In the genomic region with DNA sequence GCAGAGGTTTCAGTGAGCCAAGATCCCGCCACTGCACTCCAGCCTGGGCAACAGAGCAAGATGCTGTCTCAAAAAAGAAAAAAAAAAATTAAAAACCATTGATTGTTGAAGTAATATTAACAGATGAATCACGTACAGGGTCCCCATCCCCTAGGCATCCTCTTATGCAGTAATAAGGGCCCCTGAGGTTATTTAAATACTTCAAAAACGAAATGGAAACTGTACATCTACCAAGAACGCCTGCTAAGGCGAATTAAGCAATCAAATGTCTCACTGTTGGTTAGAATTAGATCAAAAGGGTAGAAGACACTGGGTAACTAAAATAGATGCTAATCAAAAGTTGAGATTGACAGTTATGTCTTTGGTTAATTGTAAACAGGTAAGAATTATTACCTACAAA, we compare ENCODE assay signal across 29 cellular contexts. TPM values are rescaled to one million over a fixed set of nuclear protein-coding genes. Genes with fewer than 3 reads are reported as not detected.
DNase-seq lines count a peak whose midpoint lies in the region; ATAC-seq and TF ChIP-seq lines count a peak whose summit lies in the region.
"Had no signal": no experiment of that assay in that cellular context is flagged by ENCODE, and none has a peak within 500 bp of the region (broad histone marks: within the 10 kb centered on the region; RNA-seq: fewer than 3 reads in every experiment).

No MANE protein-coding gene starts in this region.

- no peaks in the 10 kb centered on the region for H3K9me3 ChIP-seq in Peyer's patch
- H3K9me3 ChIP-seq: BLaER1 treated with 17β-estradiol and CSF1 and Interleukin-3, amounts not matched to agents 10 nM and 100 nM; body of pancreas; prostate gland had no signal

- no peak overlapping the region for H3K4me3 ChIP-seq in Peyer's patch
- no peak overlapping the region for H3K4me3 ChIP-seq in brain microvascular endothelial cell (ENCODE audit: low read depth, low read length)
- H3K4me3 ChIP-seq: BLaER1 treated with 17β-estradiol and CSF1 and Interleukin-3, amounts not matched to agents 10 nM and 100 nM; body of pancreas; prostate gland had no signal

- DNase-seq in T-helper 1 cell, result no peak
- peak; percentile 18 for DNase-seq in activated naive CD4-positive, alpha-beta T cell treated with anti-CD3 and anti-CD28 coated beads, Interleukin-2, amount 10 ng/mL, durations not matched to agents 7 days and 5 days
- DNase-seq in activated naive CD4-positive, alpha-beta T cell treated with anti-CD3 and anti-CD28 coated beads, Interleukin-2, amount 50 U/mL, for 16 hours, result no peak
- DNase-seq in activated naive CD8-positive, alpha-beta T cell treated with anti-CD3 and anti-CD28 coated beads, Interleukin-2, amount 50 U/mL, for 24 hours, result no peak
- DNase-seq in Peyer's patch, result no peak
- no peak for DNase-seq in brain microvascular endothelial cell
- DNase-seq: body of pancreas; cerebellar nuclear complex; dermis blood vessel endothelial cell; glutamatergic neuron; Kasumi-1; left colon; NCI-H1436; NCI-H226; occipital lobe; Right ventricle myocardium superior; stimulated activated CD4-positive, alpha-beta T cell treated with anti-CD3 and anti-CD28 coated beads, Interleukin-4, amount 100 ng/mL, for 1 hour; substantia nigra; T-helper 9 cell; trophoblast cell had no signal

- H3K27ac Mint-ChIP-seq in T-helper 1 cell treated with Interleukin-12 subunit alpha and Interleukin-12 subunit beta and Interleukin-4 antibody, amounts not matched to agents 30 μg/mL and 1 μg/mL, for 36 hours, result peak overlapping the region; percentile 42
- H3K27ac Mint-ChIP-seq in activated naive CD4-positive, alpha-beta T cell treated with anti-CD3 and anti-CD28 coated beads, Interleukin-2, amount 10 ng/mL, durations not matched to agents 7 days and 5 days, result no peak overlapping the region
- peak overlapping the region; percentile 90 for H3K27ac Mint-ChIP-seq in activated naive CD8-positive, alpha-beta T cell treated with anti-CD3 and anti-CD28 coated beads, Interleukin-2, amount 50 U/mL, for 24 hours

- CTCF ChIA-PET in activated naive CD4-positive, alpha-beta T cell treated with anti-CD3 and anti-CD28 coated beads, Interleukin-2, amount 10 ng/mL, durations not matched to agents 7 days and 5 days (lab: Charles Lee), result interaction anchor here (1.2 kb wide), 1 partner anchor 52 kb away, joined by 3 read pairs; no protein-coding TSS in a partner anchor

- no peak overlapping the region for H3K4me3 Mint-ChIP-seq in T-helper 1 cell treated with Interleukin-12 subunit alpha and Interleukin-12 subunit beta and Interleukin-4 antibody, amounts not matched to agents 30 μg/mL and 1 μg/mL, for 36 hours
- no peak overlapping the region for H3K4me3 Mint-ChIP-seq in activated naive CD4-positive, alpha-beta T cell treated with anti-CD3 and anti-CD28 coated beads, Interleukin-2, amount 10 ng/mL, durations not matched to agents 7 days and 5 days
- peak overlapping the region; percentile 27 for H3K4me3 Mint-ChIP-seq in activated naive CD8-positive, alpha-beta T cell treated with anti-CD3 and anti-CD28 coated beads, Interleukin-2, amount 50 U/mL, for 24 hours
- H3K4me3 Mint-ChIP-seq: natural killer cell treated with Interleukin-12 subunit alpha and Interleukin-12 subunit beta and Interleukin-15 and Interleukin-18, amount 100 ng/mL, for 72 hours had no signal

- H3K36me3 Mint-ChIP-seq in T-helper 1 cell treated with Interleukin-12 subunit alpha and Interleukin-12 subunit beta and Interleukin-4 antibody, amounts not matched to agents 30 μg/mL and 1 μg/mL, for 36 hours (ENCODE audit: low read depth), result peaks cover 31% of the 10 kb centered on the region
- peaks cover 79% of the 10 kb centered on the region for H3K36me3 Mint-ChIP-seq in activated naive CD4-positive, alpha-beta T cell treated with anti-CD3 and anti-CD28 coated beads, Interleukin-2, amount 10 ng/mL, durations not matched to agents 7 days and 5 days
- peaks cover 43% of the 10 kb centered on the region for H3K36me3 Mint-ChIP-seq in activated naive CD8-positive, alpha-beta T cell treated with anti-CD3 and anti-CD28 coated beads, Interleukin-2, amount 50 U/mL, for 24 hours (ENCODE audit: low read depth)
- H3K36me3 Mint-ChIP-seq: natural killer cell treated with Interleukin-12 subunit alpha and Interleukin-12 subunit beta and Interleukin-15 and Interleukin-18, amount 100 ng/mL, for 72 hours had no signal

- no peaks in the 10 kb centered on the region for H3K4me1 ChIP-seq in Peyer's patch
- H3K4me1 ChIP-seq: body of pancreas, prostate gland had no signal

- H3K27me3 ChIP-seq in Peyer's patch (no peaks in the 10 kb centered on the region), brain microvascular endothelial cell (replicated peaks) (no peaks in the 10 kb centered on the region)
- H3K27me3 ChIP-seq: body of pancreas had no signal

- H3K27ac ChIP-seq in Peyer's patch, result no peak overlapping the region
- no peak overlapping the region for H3K27ac ChIP-seq in brain microvascular endothelial cell
- H3K27ac ChIP-seq: 22Rv1; BLaER1 treated with 17β-estradiol and CSF1 and Interleukin-3, amounts not matched to agents 10 nM and 100 nM; body of pancreas; prostate gland; VCaP had no signal

- peaks cover 63% of the 10 kb centered on the region for H3K4me1 Mint-ChIP-seq in T-helper 1 cell treated with Interleukin-12 subunit alpha and Interleukin-12 subunit beta and Interleukin-4 antibody, amounts not matched to agents 30 μg/mL and 1 μg/mL, for 36 hours (ENCODE audit: low read depth)
- peaks cover 86% of the 10 kb centered on the region for H3K4me1 Mint-ChIP-seq in activated naive CD4-positive, alpha-beta T cell treated with anti-CD3 and anti-CD28 coated beads, Interleukin-2, amount 10 ng/mL, durations not matched to agents 7 days and 5 days
- peaks cover 82% of the 10 kb centered on the region for H3K4me1 Mint-ChIP-seq in activated naive CD8-positive, alpha-beta T cell treated with anti-CD3 and anti-CD28 coated beads, Interleukin-2, amount 50 U/mL, for 24 hours

- H3K36me3 ChIP-seq in Peyer's patch (no peaks in the 10 kb centered on the region), brain microvascular endothelial cell (replicated peaks) (no peaks in the 10 kb centered on the region)
- H3K36me3 ChIP-seq: BLaER1 treated with 17β-estradiol and CSF1 and Interleukin-3, amounts not matched to agents 10 nM and 100 nM; prostate gland had no signal

- in situ Hi-C loops in brain microvascular endothelial cell (cut with HindIII; ENCODE audit: low pct_ligation_motif_present, low sequenced_read_pairs), result no loop called here

- no peaks in the 10 kb centered on the region for H3K27me3 Mint-ChIP-seq in T-helper 1 cell treated with Interleukin-12 subunit alpha and Interleukin-12 subunit beta and Interleukin-4 antibody, amounts not matched to agents 30 μg/mL and 1 μg/mL, for 36 hours (ENCODE audit: low read depth)
- H3K27me3 Mint-ChIP-seq in activated naive CD4-positive, alpha-beta T cell treated with anti-CD3 and anti-CD28 coated beads, Interleukin-2, amount 10 ng/mL, durations not matched to agents 7 days and 5 days, result no peaks in the 10 kb centered on the region
- no peaks in the 10 kb centered on the region for H3K27me3 Mint-ChIP-seq in activated naive CD8-positive, alpha-beta T cell treated with anti-CD3 and anti-CD28 coated beads, Interleukin-2, amount 50 U/mL, for 24 hours

- no peak for TF ChIP-seq CTCF in Peyer's patch (IDR thresholded peaks at IDR 0.05)
- no peak for TF ChIP-seq CTCF in brain microvascular endothelial cell (IDR thresholded peaks at IDR 0.05; ENCODE audit: low read depth, low read length, missing control alignments)

- no peaks in the 10 kb centered on the region for H3K9me3 Mint-ChIP-seq in T-helper 1 cell treated with Interleukin-12 subunit alpha and Interleukin-12 subunit beta and Interleukin-4 antibody, amounts not matched to agents 30 μg/mL and 1 μg/mL, for 36 hours
- no peaks in the 10 kb centered on the region for H3K9me3 Mint-ChIP-seq in activated naive CD4-positive, alpha-beta T cell treated with anti-CD3 and anti-CD28 coated beads, Interleukin-2, amount 10 ng/mL, durations not matched to agents 7 days and 5 days
- H3K9me3 Mint-ChIP-seq in activated naive CD8-positive, alpha-beta T cell treated with anti-CD3 and anti-CD28 coated beads, Interleukin-2, amount 50 U/mL, for 24 hours, result no peaks in the 10 kb centered on the region
- H3K9me3 Mint-ChIP-seq: natural killer cell treated with Interleukin-12 subunit alpha and Interleukin-12 subunit beta and Interleukin-15 and Interleukin-18, amount 100 ng/mL, for 72 hours had no signal

- TF ChIP-seq POLR2A in Peyer's patch (IDR thresholded peaks at IDR 0.05), result no peak

- ATAC-seq in activated naive CD8-positive, alpha-beta T cell treated with anti-CD3 and anti-CD28 coated beads, Interleukin-2, amount 50 U/mL, for 24 hours, result peak; percentile 63
- ATAC-seq in GM21515 (IDR thresholded peaks at IDR 0.05; ENCODE audit: unreplicated experiment), result no peak
- ATAC-seq: body of pancreas; esophagus mucosa; left colon; natural killer cell treated with Interleukin-12 subunit alpha and Interleukin-12 subunit beta and Interleukin-15 and Interleukin-18, amount 100 ng/mL, for 72 hours; SK-N-SH treated with all-trans-retinoic acid at 6 μM for 48 hours had no signal

RNA-seq across cellular contexts. Expression of gene TRABD2A, which starts 7.5 kb away (rescaled TPM):
- total RNA-seq in Peyer's patch, result 10 to 100 TPM; 32.2 to 85.4 (median 55.0) TPM

RNA-seq across cellular contexts. Expression of gene TMSB10, which starts 32.1 kb away (rescaled TPM):
- 1,000 to 10,000 TPM; 3,771 to 5,073 (median 4,495) TPM for total RNA-seq in Peyer's patch
